ENCODE assay signal across 1 cellular context in genomic region chr4:155906554-155907247, GRCh38.
TF ChIP-seq lines count a peak whose summit lies in the region.

No MANE protein-coding gene starts in this region.

TF ChIP-seq in Ishikawa, 13 proteins besides CTCF, POLR2A, EP300 and RAD21:
- TF ChIP-seq REST (IDR thresholded peaks at IDR 0.05; ENCODE audit: low read depth) (no peak), NFIC (IDR thresholded peaks at IDR 0.05) (peak; percentile 56; the same call in 1 of the 2 replicates)
TF ChIP-seq in Ishikawa: peak in this region for 1.
